ENCODE assay signal across 12 cellular contexts in the genomic region with DNA sequence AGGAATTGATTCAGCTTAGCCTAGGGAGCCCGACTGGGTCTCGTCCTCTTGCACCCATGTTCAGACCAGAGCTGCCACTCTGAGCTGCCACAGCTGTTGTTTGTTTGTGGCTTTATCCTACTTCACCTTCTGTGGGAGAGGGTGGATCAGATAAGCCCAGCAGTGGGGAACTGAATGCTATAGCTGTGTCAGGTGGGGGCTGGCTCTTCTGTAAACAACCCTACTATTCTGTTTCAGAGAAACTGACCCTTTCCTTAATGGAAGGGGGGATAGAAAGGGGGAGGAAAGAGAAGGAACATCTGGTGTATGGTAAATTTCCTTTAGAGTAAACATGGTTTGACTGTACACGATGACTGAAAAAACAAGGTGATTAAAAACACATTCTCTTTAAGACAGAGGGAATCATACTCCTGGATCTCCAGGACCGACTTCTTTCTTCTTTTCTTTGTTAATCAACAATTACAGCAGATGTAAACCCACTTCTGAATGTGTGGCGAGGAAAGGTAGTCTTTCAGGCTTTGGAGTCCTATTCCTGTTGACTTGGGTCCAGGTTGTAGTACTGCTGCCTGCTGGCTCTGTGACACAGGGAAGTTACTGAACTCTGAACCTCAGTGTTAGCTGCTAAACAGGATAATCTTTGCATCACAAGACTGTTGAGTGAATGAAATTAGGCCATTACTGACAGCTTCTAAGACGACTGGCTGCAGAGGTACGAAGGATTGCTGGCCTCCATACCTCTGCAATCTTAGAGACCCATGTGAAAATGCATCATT. TPM values are rescaled to one million over a fixed set of nuclear protein-coding genes. Genes with fewer than 3 reads are reported as not detected.
DNase-seq lines count a peak whose midpoint lies in the region; ATAC-seq and TF ChIP-seq lines count a peak whose summit lies in the region.
"Had no signal": no experiment of that assay in that cellular context is flagged by ENCODE, and none has a peak within 500 bp of the region (broad histone marks: within the 10 kb centered on the region; RNA-seq: fewer than 3 reads in every experiment).

No MANE protein-coding gene starts in this region.

- H3K27ac ChIP-seq in mammary epithelial cell (ENCODE audit: insufficient read depth, low read depth, low read length) (no peak overlapping the region), right lobe of liver (peak overlapping the region; percentile 25 to 65 (median 54)), thyroid gland (peak overlapping the region; percentile 59 to 98 (median 75)), brain microvascular endothelial cell (no peak overlapping the region)
- H3K27ac ChIP-seq: 22Rv1 had no signal

- TSS peak; percentile 61 for BruUV-seq in mammary epithelial cell (replicated peaks; lab: Mats Ljungman, UMichigan)

- CTCF ChIA-PET in mammary epithelial cell (lab: Charles Lee; ENCODE audit: low non-redundant PET): interaction anchor here (0.5 kb wide), 1 partner anchor 92 kb away, joined by 3 read pairs; no protein-coding TSS in a partner anchor

- H3K4me3 ChIP-seq in mammary epithelial cell (replicated peaks in 1 of 3; ENCODE audit: insufficient read depth in 1 of 3, low read depth in 2 of 3, low read length in 3 of 3) (peak overlapping the region; percentile 0 to 30 (median 14)), right lobe of liver (no peak overlapping the region), thyroid gland (replicated peaks in 1 of 3) (no peak overlapping the region), brain microvascular endothelial cell (ENCODE audit: low read depth, low read length) (no peak overlapping the region)
- H3K4me3 ChIP-seq: adrenal gland had no signal

- no peaks in the 10 kb centered on the region for H3K9me3 ChIP-seq in mammary epithelial cell (replicated peaks; ENCODE audit: insufficient read depth, low read length)
- H3K9me3 ChIP-seq in right lobe of liver: no peaks in the 10 kb centered on the region
- no peaks in the 10 kb centered on the region for H3K9me3 ChIP-seq in thyroid gland
- H3K9me3 ChIP-seq: adrenal gland had no signal

- ATAC-seq in right lobe of liver: peak; percentile 79 to 85 (median 83)
- no peak for ATAC-seq in GM19328 (IDR thresholded peaks at IDR 0.05; ENCODE audit: unreplicated experiment)
- ATAC-seq: PC-3 had no signal

- H3K36me3 ChIP-seq in mammary epithelial cell (ENCODE audit: insufficient read depth, low read length): no peaks in the 10 kb centered on the region
- no peaks in the 10 kb centered on the region for H3K36me3 ChIP-seq in right lobe of liver
- H3K36me3 ChIP-seq in thyroid gland: no peaks in the 10 kb centered on the region
- H3K36me3 ChIP-seq in brain microvascular endothelial cell (replicated peaks): no peaks in the 10 kb centered on the region
- H3K36me3 ChIP-seq: adrenal gland had no signal

- no peak overlapping the region for H3K9ac ChIP-seq in mammary epithelial cell (ENCODE audit: insufficient read depth, low read length)

- 94% methylated on average over 7 of the region's 7 CpGs for WGBS in mammary epithelial cell (ENCODE audit: low coverage, missing lambda C conversion rate)
- 25% methylated on average over 7 of the region's 7 CpGs for whole genome bisulfite sequencing in right lobe of liver (ENCODE audit: insufficient coverage, low coverage, low lambda C conversion rate, missing lambda C conversion rate)
- 67 to 73% methylated on average over 7 of the region's 7 CpGs for WGBS in thyroid gland, 2 donors

- dilution Hi-C loops in mammary epithelial cell (cut with HindIII; ENCODE audit: low sequenced_read_pairs): no loop called here

- DNase-seq in NCI-H146 (lab: John Stamatoyannopoulos, UW): peak; percentile 45
- no peak for DNase-seq in NCI-H146 treated with DMSO at 0.1 percent for 48 hours (lab: John Stamatoyannopoulos, UW; ENCODE audit: unreplicated experiment)
- DNase-seq in mammary epithelial cell: no peak
- peak in 1 of 3 donors; percentile 70 for DNase-seq in right lobe of liver
- DNase-seq in thyroid gland: peak in 1 of 2 donors; percentile 13
- DNase-seq in GM20000 (ENCODE audit: low spot score): no peak
- no peak for DNase-seq in brain microvascular endothelial cell
- DNase-seq: PC-3 had no signal

- H4K20me1 ChIP-seq in mammary epithelial cell (ENCODE audit: insufficient read depth, low read length): no peaks in the 10 kb centered on the region

- TF ChIP-seq CTCF in mammary epithelial cell (conservative IDR thresholded peaks at IDR 0.05 in 1 of 2, IDR thresholded peaks at IDR 0.05 in 1 of 2; ENCODE audit: extremely low read depth in 1 of 2, insufficient read depth in 1 of 2, low read depth in 1 of 2, low read length in 2 of 2): no peak
- no peak for TF ChIP-seq CTCF in right lobe of liver (IDR thresholded peaks at IDR 0.05)
- TF ChIP-seq CTCF in thyroid gland (IDR thresholded peaks at IDR 0.05): no peak
- TF ChIP-seq CTCF in GM20000 (IDR thresholded peaks at IDR 0.05; ENCODE audit: extremely low read depth, missing control alignments): no peak
- no peak for TF ChIP-seq CTCF in brain microvascular endothelial cell (IDR thresholded peaks at IDR 0.05; ENCODE audit: low read depth, low read length, missing control alignments)

- peak overlapping the region; percentile 64 for H3K4me2 ChIP-seq in mammary epithelial cell (ENCODE audit: insufficient read depth, low read depth, low read length)

- peaks cover 4% of the 10 kb centered on the region for H3K79me2 ChIP-seq in mammary epithelial cell (ENCODE audit: insufficient read depth, low read length)

- no peaks in the 10 kb centered on the region for H3K27me3 ChIP-seq in mammary epithelial cell (ENCODE audit: insufficient read depth, low read length)
- H3K27me3 ChIP-seq in right lobe of liver: no peaks in the 10 kb centered on the region
- H3K27me3 ChIP-seq in thyroid gland: no peaks in the 10 kb centered on the region
- no peaks in the 10 kb centered on the region for H3K27me3 ChIP-seq in brain microvascular endothelial cell (replicated peaks)
- H3K27me3 ChIP-seq: adrenal gland had no signal

- intact Hi-C loops in mammary epithelial cell (cut with micrococcal nuclease): no loop called here
- intact Hi-C loops in right lobe of liver (cut with DNase I): no loop called here
- intact Hi-C loops in thyroid gland (cut with DNase I): no loop called here

- in situ Hi-C loops in mammary epithelial cell (cut with MboI; ENCODE audit: low sequenced_read_pairs in 2 of 2): no loop called here
- in situ Hi-C loops in brain microvascular endothelial cell (cut with HindIII; ENCODE audit: low pct_ligation_motif_present, low sequenced_read_pairs): no loop called here

- H3K4me1 ChIP-seq in mammary epithelial cell (ENCODE audit: insufficient read depth, low read length) (peaks cover 41% of the 10 kb centered on the region), right lobe of liver (peaks cover 0 to 59% (median 33%) of the 10 kb centered on the region in 4 donors), thyroid gland (peaks cover 52 to 73% of the 10 kb centered on the region in 2 donors)

- peak overlapping the region; percentile 75 for H2AFZ ChIP-seq in mammary epithelial cell (ENCODE audit: low read depth, low read length)

- TF ChIP-seq POLR2A in right lobe of liver (IDR thresholded peaks at IDR 0.05) (no peak), thyroid gland (IDR thresholded peaks at IDR 0.05) (no peak)

RNA-seq across cellular contexts. Expression of gene PRXL2A, which starts 6.0 kb away (rescaled TPM):
- 10 to 100 TPM; 11.0 to 58.6 TPM for total RNA-seq in mammary epithelial cell
- 34.8 TPM for polyA plus RNA-seq in mammary epithelial cell
- 14.7 TPM for polyA minus RNA-seq in mammary epithelial cell
- total RNA-seq in right lobe of liver: 10 to 100 TPM; 41.3 to 89.8 (median 80.5) TPM
- total RNA-seq in thyroid gland: 10 to 100 TPM; 68.2 to 93.3 (median 79.7) TPM
- total RNA-seq: LHCN-M2, PC-3 had no signal

RNA-seq across cellular contexts. Expression of gene TSPAN14, which starts 39.8 kb away (rescaled TPM):
- 100 to 1,000 TPM in 1 of 2 donors, 10 to 100 TPM in 1; 47.8 to 102 TPM for total RNA-seq in mammary epithelial cell
- 97.2 TPM for polyA plus RNA-seq in mammary epithelial cell
- polyA minus RNA-seq in mammary epithelial cell: 85.5 TPM
- total RNA-seq in right lobe of liver: 10 to 100 TPM; 22.1 to 39.0 (median 28.4) TPM
- 10 to 100 TPM; 61.6 to 83.4 (median 77.9) TPM for total RNA-seq in thyroid gland
- total RNA-seq: PC-3 had no signal

RNA-seq across cellular contexts. Expression of gene DYDC2, which starts 57.7 kb away (rescaled TPM):
- total RNA-seq in mammary epithelial cell: under 1 TPM in 1 of 2 donors, not detected in 1; 0.54 TPM
- not detected for polyA plus RNA-seq in mammary epithelial cell
- not detected for polyA minus RNA-seq in mammary epithelial cell
- 1 to 10 TPM in 2 of 6 experiments, under 1 TPM in 2, not detected in 2; 0.34 to 2.5 (median 0.84) TPM for total RNA-seq in right lobe of liver
- not detected for total RNA-seq in thyroid gland
- total RNA-seq: adrenal gland, LHCN-M2, PC-3 had no signal
- polyA plus RNA-seq: adrenal gland had no signal

RNA-seq across cellular contexts. Expression of gene DYDC1, which starts 57.8 kb away (rescaled TPM):
- total RNA-seq in mammary epithelial cell (not detected), right lobe of liver (not detected), thyroid gland (1 to 10 TPM in 1 of 4 donors, not detected in 3; 1.1 TPM)
- not detected for polyA plus RNA-seq in mammary epithelial cell
- polyA minus RNA-seq in mammary epithelial cell: not detected
- total RNA-seq: adrenal gland, LHCN-M2, PC-3 had no signal
- polyA plus RNA-seq: adrenal gland had no signal

Comparison
In these comparisons a context has a peak if more than half of its experiments do, and no peak if none do; other contexts are left out.
1. H3K27ac ChIP-seq: peak in right lobe of liver (3 of 3) and thyroid gland (3 of 3); none in mammary epithelial cell (single experiment) and brain microvascular endothelial cell (single experiment).
2. H3K4me3 ChIP-seq: peak in mammary epithelial cell (3 of 3); none in right lobe of liver (0 of 3), thyroid gland (0 of 3) and brain microvascular endothelial cell (single experiment).